Comparison of ENCODE assay signal across 28 cellular contexts in genomic region chr15:66855039-66855438, GRCh38.
"Had no signal": no experiment of that assay in that cellular context is flagged by ENCODE, and none has a peak within 500 bp of the region (broad histone marks: within the 10 kb centered on the region; RNA-seq: fewer than 3 reads in every experiment).

No MANE protein-coding gene starts in this region.

- H3K4me3 Mint-ChIP-seq: activated B cell treated with CpG ODN at 0.5 μM for 24 hours; activated CD4-positive, alpha-beta T cell treated with anti-CD3 and anti-CD28 coated beads, Interleukin-2, amount 10 ng/mL, durations not matched to agents 24 days and 14 days; activated CD8-positive, alpha-beta memory T cell treated with anti-CD3 and anti-CD28 coated beads, Interleukin-2, amount 10 ng/mL, durations not matched to agents 7 days and 5 days; activated T-cell treated with anti-CD3 and anti-CD28 coated beads, Interleukin-2, amount 50 U/mL, for 24 hours; activated T-helper 1 cell treated with anti-CD3 and anti-CD28 coated beads, Interleukin-12 subunit alpha, Interleukin-12 subunit beta, Interleukin-2, Interleukin-4 antibody, amounts not matched to agents 30 ng/mL and 10 ng/mL and 1 ng/mL, durations not matched to agents 14 hours and 24 hours and 36 hours; T-helper 1 cell treated with Interleukin-12 subunit alpha and Interleukin-12 subunit beta and Interleukin-4 antibody, amounts not matched to agents 30 μg/mL and 1 μg/mL, for 36 hours had no signal

- H3K4me3 ChIP-seq: breast epithelium, Peyer's patch, SJCRH30 had no signal

- H3K9me3 Mint-ChIP-seq: activated B cell treated with CpG ODN at 0.5 μM for 24 hours; activated CD4-positive, alpha-beta T cell treated with anti-CD3 and anti-CD28 coated beads, Interleukin-2, amount 10 ng/mL, durations not matched to agents 24 days and 14 days; activated naive CD4-positive, alpha-beta T cell treated with anti-CD3 and anti-CD28 coated beads, Interleukin-2, amount 50 U/mL, for 72 hours; activated T-cell treated with anti-CD3 and anti-CD28 coated beads, Interleukin-2, amount 50 U/mL, for 24 hours; activated T-helper 1 cell treated with anti-CD3 and anti-CD28 coated beads, Interleukin-12 subunit alpha, Interleukin-12 subunit beta, Interleukin-2, Interleukin-4 antibody, amounts not matched to agents 30 ng/mL and 10 ng/mL and 1 ng/mL, durations not matched to agents 14 hours and 24 hours and 36 hours; T-helper 1 cell treated with Interleukin-12 subunit alpha and Interleukin-12 subunit beta and Interleukin-4 antibody, amounts not matched to agents 30 μg/mL and 1 μg/mL, for 36 hours had no signal

- DNase-seq: activated B cell treated with CpG ODN at 0.5 μM for 24 hours; activated CD4-positive, alpha-beta T cell treated with anti-CD3 and anti-CD28 coated beads for 1 hour; activated CD4-positive, alpha-beta T cell treated with anti-CD3 and anti-CD28 coated beads, Interleukin-2, amount 10 ng/mL, durations not matched to agents 24 days and 14 days; activated CD4-positive, alpha-beta T cell treated with anti-CD3 and anti-CD28 coated beads, Interleukin-2, amount 50 U/mL, for 48 hours; activated effector memory CD4-positive, alpha-beta T cell treated with Interleukin-2 at 50 U/mL for 16 hours; activated naive CD4-positive, alpha-beta T cell; activated T-cell treated with anti-CD3 and anti-CD28 coated beads, Interleukin-2, amount 50 U/mL, for 24 hours; anterior cingulate cortex; KG1; NCI-H1092 treated with DMSO at 0.1 percent for 48 hours; NCI-H1417 treated with DMSO at 0.1 percent for 48 hours; NCI-H1694; NCI-H2029; NCI-H2107; NCI-H2171 treated with DMSO at 0.1 percent for 48 hours; NCI-H226; NCI-H526; NK-92 treated with Interleukin-12 subunit alpha and Interleukin-12 subunit beta, amount 100 ng/mL, for 24 hours; OCI-M1; Right ventricle myocardium superior had no signal

- H3K27ac Mint-ChIP-seq: activated B cell treated with CpG ODN at 0.5 μM for 24 hours; activated CD4-positive, alpha-beta T cell treated with anti-CD3 and anti-CD28 coated beads, Interleukin-2, amount 10 ng/mL, durations not matched to agents 24 days and 14 days; activated CD8-positive, alpha-beta memory T cell treated with anti-CD3 and anti-CD28 coated beads, Interleukin-2, amount 10 ng/mL, durations not matched to agents 7 days and 5 days; activated naive CD4-positive, alpha-beta T cell treated with anti-CD3 and anti-CD28 coated beads, Interleukin-2, amount 50 U/mL, for 72 hours; activated T-cell treated with anti-CD3 and anti-CD28 coated beads, Interleukin-2, amount 50 U/mL, for 24 hours; activated T-helper 1 cell treated with anti-CD3 and anti-CD28 coated beads, Interleukin-12 subunit alpha, Interleukin-12 subunit beta, Interleukin-2, Interleukin-4 antibody, amounts not matched to agents 30 ng/mL and 10 ng/mL and 1 ng/mL, durations not matched to agents 14 hours and 24 hours and 36 hours; T-helper 1 cell treated with Interleukin-12 subunit alpha and Interleukin-12 subunit beta and Interleukin-4 antibody, amounts not matched to agents 30 μg/mL and 1 μg/mL, for 36 hours had no signal

- H3K36me3 ChIP-seq: breast epithelium, Peyer's patch, SJCRH30 had no signal

- H3K9me3 ChIP-seq: breast epithelium, Peyer's patch, SJCRH30 had no signal

- H3K27me3 ChIP-seq: breast epithelium, Peyer's patch, SJCRH30 had no signal

- H3K4me1 ChIP-seq: breast epithelium had no signal

- H3K36me3 Mint-ChIP-seq: activated CD8-positive, alpha-beta memory T cell treated with anti-CD3 and anti-CD28 coated beads, Interleukin-2, amount 10 ng/mL, durations not matched to agents 7 days and 5 days; activated naive CD4-positive, alpha-beta T cell treated with anti-CD3 and anti-CD28 coated beads, Interleukin-2, amount 50 U/mL, for 72 hours had no signal

- ATAC-seq: activated CD8-positive, alpha-beta memory T cell treated with anti-CD3 and anti-CD28 coated beads, Interleukin-2, amount 10 ng/mL, durations not matched to agents 7 days and 5 days; activated naive CD4-positive, alpha-beta T cell treated with anti-CD3 and anti-CD28 coated beads, Interleukin-2, amount 50 U/mL, for 72 hours had no signal

- H3K27ac ChIP-seq: breast epithelium, Peyer's patch, RWPE1, SJCRH30 had no signal
